ENCODE assay signal across 9 cellular contexts in the genomic region with DNA sequence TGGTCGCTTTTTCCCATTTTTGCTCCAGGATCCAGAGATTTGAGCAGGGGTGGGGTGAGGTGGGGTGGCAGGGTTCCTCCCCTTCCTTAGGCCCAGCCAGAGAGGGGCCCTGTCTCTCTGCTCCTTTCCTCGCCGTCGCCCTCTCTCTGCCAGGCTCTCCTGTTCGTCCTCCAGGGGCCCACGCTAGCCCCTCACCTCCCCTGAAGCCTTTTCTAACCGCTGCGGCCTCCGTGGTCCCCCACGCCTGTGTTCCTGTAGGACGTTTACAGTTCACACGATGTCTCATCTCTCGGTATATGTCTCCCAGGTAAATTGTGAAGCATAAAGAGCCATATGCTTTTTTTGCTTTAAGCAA. TPM values are rescaled to one million over a fixed set of nuclear protein-coding genes. Genes with fewer than 3 reads are reported as not detected.
DNase-seq lines count a peak whose midpoint lies in the region; ATAC-seq and TF ChIP-seq lines count a peak whose summit lies in the region.
"Had no signal": no experiment of that assay in that cellular context is flagged by ENCODE, and none has a peak within 500 bp of the region (broad histone marks: within the 10 kb centered on the region; RNA-seq: fewer than 3 reads in every experiment).

No MANE protein-coding gene starts in this region.

- H3K36me3 ChIP-seq in skeletal muscle satellite cell (ENCODE audit: insufficient read depth, low read length), result no peaks in the 10 kb centered on the region

- H3K27me3 ChIP-seq in skeletal muscle satellite cell (ENCODE audit: control insufficient read depth, insufficient read depth, low read length), result no peaks in the 10 kb centered on the region

- peaks cover 7 to 11% (median 8%) of the 10 kb centered on the region in 3 donors for H3K4me1 Mint-ChIP-seq in IgD-negative memory B cell

- peaks cover 52% of the 10 kb centered on the region for H3K4me1 ChIP-seq in skeletal muscle satellite cell (ENCODE audit: control insufficient read depth, insufficient read depth, low read length)

- DNase-seq in fibroblast of mammary gland (ENCODE audit: low read depth) (no peak), GM10248 (ENCODE audit: extremely low spot score) (no peak), DMS53 treated with DMSO at 0.1 percent for 48 hours (lab: John Stamatoyannopoulos, UW; ENCODE audit: unreplicated experiment) (no peak)
- no peak for DNase-seq in stimulated activated CD4-positive, alpha-beta T cell treated with anti-CD3 and anti-CD28 coated beads, Interleukin-4, amount 100 ng/mL, for 4 hours
- DNase-seq: SIG-M5 had no signal

- TF ChIP-seq CTCF in fibroblast of mammary gland (conservative IDR thresholded peaks at IDR 0.05; ENCODE audit: control insufficient read depth, insufficient read depth, low read depth, low read length) (no peak), GM10248 (IDR thresholded peaks at IDR 0.05; ENCODE audit: control extremely low read depth, extremely low read depth, low read depth, missing control alignments) (no peak)

- POLR2A ChIA-PET in GM10248 (lab: Yijun Ruan, JAX), result no interaction called here

- peak overlapping the region; percentile 83 for H3K9ac ChIP-seq in skeletal muscle satellite cell (ENCODE audit: low read depth, low read length)

- H3K4me3 Mint-ChIP-seq in IgD-negative memory B cell, result peak overlapping the region; percentile 24 to 92 (median 75)

- CTCF ChIA-PET in GM10248 (lab: Yijun Ruan, JAX), result interaction anchor here (1.0 to 2.8 kb wide), 6 partner anchors 9 to 201 kb away, joined by 3 to 16 read pairs (median 4); no protein-coding TSS in a partner anchor

- H3K9me3 ChIP-seq in skeletal muscle satellite cell (replicated peaks; ENCODE audit: low read length), result no peaks in the 10 kb centered on the region

- ATAC-seq in GM18868 (IDR thresholded peaks at IDR 0.05; ENCODE audit: unreplicated experiment) (peak; percentile 5), GM18873 (IDR thresholded peaks at IDR 0.05; ENCODE audit: low FRiP score, unreplicated experiment) (no peak)

- peak overlapping the region; percentile 85 for H3K4me2 ChIP-seq in skeletal muscle satellite cell (ENCODE audit: low read length)

- H3K9me3 Mint-ChIP-seq in IgD-negative memory B cell, result no peaks in the 10 kb centered on the region

- H3K27ac Mint-ChIP-seq in IgD-negative memory B cell, result no peak overlapping the region

- H3K4me3 ChIP-seq in fibroblast of mammary gland (ENCODE audit: control insufficient read depth, low read depth, low read length), result peak overlapping the region; percentile 8
- H3K4me3 ChIP-seq in skeletal muscle satellite cell (ENCODE audit: low read length), result peak overlapping the region; percentile 62

- peaks cover 8% of the 10 kb centered on the region for H3K27me3 Mint-ChIP-seq in IgD-negative memory B cell

- H3K36me3 Mint-ChIP-seq in IgD-negative memory B cell, result no peaks in the 10 kb centered on the region

RNA-seq across cellular contexts. Expression of a gene that starts 49.9 kb away (rescaled TPM):
- polyA plus RNA-seq in IgD-negative memory B cell, result not detected
- under 0.01 TPM in 1 of 2 replicates, not detected in the other for total RNA-seq in skeletal muscle satellite cell (2012; rRNA removed)
